12 cellular contexts compared by ENCODE assay signal in genomic region chr17:76672892-76673291, GRCh38. TPM values are rescaled to one million over a fixed set of nuclear protein-coding genes. Genes with fewer than 3 reads are reported as not detected.
DNase-seq lines count a peak whose midpoint lies in the region; ATAC-seq, FAIRE-seq and TF ChIP-seq lines count a peak whose summit lies in the region.
"Had no signal": no experiment of that assay in that cellular context is flagged by ENCODE, and none has a peak within 500 bp of the region (broad histone marks: within the 10 kb centered on the region; RNA-seq: fewer than 3 reads in every experiment).

No MANE protein-coding gene starts in this region.

- H3K9me3 ChIP-seq in left ventricle myocardium inferior (replicated peaks) (no peaks in the 10 kb centered on the region), T-helper 17 cell (ENCODE audit: control insufficient read depth, low read length, poor library complexity, severe bottlenecking) (no peaks in the 10 kb centered on the region), keratinocyte (ENCODE audit: control insufficient read depth, low read depth, low read length) (no peaks in the 10 kb centered on the region)
- H3K9me3 ChIP-seq: neutrophil, upper lobe of right lung had no signal

- H3K27me3 ChIP-seq in left ventricle myocardium inferior (ENCODE audit: low read depth) (no peaks in the 10 kb centered on the region), keratinocyte (ENCODE audit: control insufficient read depth, extremely low read depth, insufficient read depth, low read length) (no peaks in the 10 kb centered on the region)
- H3K27me3 ChIP-seq: neutrophil, upper lobe of right lung had no signal

- H3K4me1 ChIP-seq in left ventricle myocardium inferior (peaks cover 26% of the 10 kb centered on the region), keratinocyte (ENCODE audit: control insufficient read depth, extremely low read depth, insufficient read depth, low read length) (peaks cover 21% of the 10 kb centered on the region)

- H3K27ac Mint-ChIP-seq in T-helper 17 cell = peak overlapping the region; percentile 95

- H4K20me1 ChIP-seq in keratinocyte (ENCODE audit: control insufficient read depth, extremely low read depth, insufficient read depth, low read length) = no peaks in the 10 kb centered on the region

- H3K4me3 Mint-ChIP-seq in T-helper 17 cell = no peak overlapping the region

- H3K9me1 ChIP-seq in keratinocyte (ENCODE audit: control insufficient read depth, extremely low read depth, insufficient read depth, low read length) = no peaks in the 10 kb centered on the region

- H3K4me2 ChIP-seq in keratinocyte (ENCODE audit: control insufficient read depth, extremely low read depth, insufficient read depth, low read depth, low read length) = peak overlapping the region; percentile 71

- H3K27ac ChIP-seq in left ventricle myocardium inferior (replicated peaks) (peak overlapping the region; percentile 93), keratinocyte (ENCODE audit: control insufficient read depth, insufficient read depth, low read length) (no peak overlapping the region)

- peaks cover 15% of the 10 kb centered on the region for H3K4me1 Mint-ChIP-seq in T-helper 17 cell

- no peak overlapping the region for H3K9ac ChIP-seq in keratinocyte (ENCODE audit: control insufficient read depth, extremely low read depth, insufficient read depth, low read length)

- ATAC-seq in left ventricle myocardium superior (no peak), T-helper 17 cell (no peak), GM21381 (IDR thresholded peaks at IDR 0.05; ENCODE audit: unreplicated experiment) (no peak), HG03108 (IDR thresholded peaks at IDR 0.05; ENCODE audit: unreplicated experiment) (no peak)
- ATAC-seq: upper lobe of right lung had no signal

- FAIRE-seq in keratinocyte (lab: Jason Lieb, UNC) = no peak
- FAIRE-seq: bronchial epithelial cell, islet of Langerhans had no signal

- no peak for DNase-seq in left ventricle myocardium inferior
- no peak for DNase-seq in left ventricle myocardium superior
- DNase-seq in T-helper 17 cell = no peak
- no peak for DNase-seq in keratinocyte (ENCODE audit: low read depth, low spot score)
- no peak for DNase-seq in NOMO-1 (lab: John Stamatoyannopoulos, UW; ENCODE audit: unreplicated experiment in 2 of 2)
- DNase-seq in stimulated activated CD4-positive, alpha-beta T cell treated with anti-CD3 and anti-CD28 coated beads, Interleukin-4, amount 100 ng/mL, for 4 hours = no peak
- DNase-seq: upper lobe of right lung had no signal

- H3K4me3 ChIP-seq in left ventricle myocardium inferior = no peak overlapping the region
- H3K4me3 ChIP-seq in keratinocyte (ENCODE audit: control insufficient read depth in 2 of 3, extremely low read depth in 1 of 3, insufficient read depth in 2 of 3, low read depth in 1 of 3, low read length in 3 of 3) = no peak overlapping the region

- TF ChIP-seq CTCF in left ventricle myocardium inferior (IDR thresholded peaks at IDR 0.05; ENCODE audit: borderline replicate concordance) (no peak), keratinocyte (optimal IDR thresholded peaks at IDR 0.05 in 1 of 3, IDR thresholded peaks at IDR 0.05 in 1 of 3, conservative IDR thresholded peaks at IDR 0.05 in 1 of 3; ENCODE audit: extremely low read depth in 1 of 3, insufficient read depth in 2 of 3, low read length in 3 of 3) (no peak)

- H3K79me2 ChIP-seq in keratinocyte (ENCODE audit: control insufficient read depth, insufficient read depth, low read length) = no peaks in the 10 kb centered on the region

- H3K36me3 Mint-ChIP-seq in T-helper 17 cell (ENCODE audit: low read depth) = no peaks in the 10 kb centered on the region

- H3K27me3 Mint-ChIP-seq in T-helper 17 cell = no peaks in the 10 kb centered on the region

- dilution Hi-C loops in keratinocyte (cut with MboI; ENCODE audit: extremely low pct_ligation_motif_present, low sequenced_read_pairs) = no loop called here

- no peak overlapping the region for H2AFZ ChIP-seq in keratinocyte (ENCODE audit: control insufficient read depth, low read length)

- intact Hi-C loops in left ventricle myocardium inferior (cut with micrococcal nuclease) (loop anchor here (10.0 kb wide), 2 partner anchors 52 to 148 kb away; partner anchors contain the start of genes JMJD6 and METTL23), left ventricle myocardium superior (cut with micrococcal nuclease) (no loop called here)

- peaks cover 24% of the 10 kb centered on the region for H3K36me3 ChIP-seq in left ventricle myocardium inferior
- H3K36me3 ChIP-seq in keratinocyte (ENCODE audit: control insufficient read depth in 2 of 2, extremely low read depth in 1 of 2, insufficient read depth in 2 of 2, low read length in 2 of 2) = no peaks in the 10 kb centered on the region
- H3K36me3 ChIP-seq: neutrophil had no signal

RNA-seq across cellular contexts. Expression of gene ST6GALNAC1, which starts 29.3 kb away (rescaled TPM):
- 3.1 TPM for total RNA-seq in left ventricle myocardium inferior
- total RNA-seq in left ventricle myocardium superior = 3.8 TPM
- 1 to 10 TPM; 4.1 to 8.4 TPM for total RNA-seq in T-helper 17 cell
- 0.28 to 0.84 TPM (median 0.46 TPM) in 3 replicates for polyA plus RNA-seq in keratinocyte
- 0.29 TPM for polyA plus RNA-seq in keratinocyte (2011; ENCODE audit: low read depth)
- 0.16 and 0.41 TPM in 2 replicates for polyA plus RNA-seq in keratinocyte (2011; cell fraction: cytosol; rRNA removed)
- 0.44 and 0.76 TPM in 2 replicates for polyA plus RNA-seq in keratinocyte (2011; cell fraction: nucleus; rRNA removed)
- polyA plus RNA-seq in keratinocyte (2012; ENCODE audit: low replicate concordance) = 0.32 and 0.45 TPM in 2 replicates
- polyA minus RNA-seq in keratinocyte = 0.33 to 0.86 TPM (median 0.36 TPM) in 3 replicates
- polyA minus RNA-seq in keratinocyte (2011; cell fraction: cytosol; rRNA and poly(A)+ RNA removed) = not detected
- 0.63 and 1.1 TPM in 2 replicates for polyA minus RNA-seq in keratinocyte (2011; cell fraction: nucleus; rRNA and poly(A)+ RNA removed)

RNA-seq across cellular contexts. Expression of gene MXRA7, which starts 37.9 kb away (rescaled TPM):
- 411 TPM for total RNA-seq in left ventricle myocardium inferior
- total RNA-seq in left ventricle myocardium superior = 364 TPM
- 1 to 10 TPM; 5.7 to 8.0 TPM for total RNA-seq in T-helper 17 cell
- polyA plus RNA-seq in keratinocyte = 113 to 118 TPM (median 114 TPM) in 3 replicates
- 33.4 TPM for polyA plus RNA-seq in keratinocyte (2011; ENCODE audit: low read depth)
- polyA plus RNA-seq in keratinocyte (2011; cell fraction: cytosol; rRNA removed) = 123 and 172 TPM in 2 replicates
- polyA plus RNA-seq in keratinocyte (2011; cell fraction: nucleus; rRNA removed) = 70.8 and 71.4 TPM in 2 replicates
- polyA plus RNA-seq in keratinocyte (2012; ENCODE audit: low replicate concordance) = 85.9 and 96.7 TPM in 2 replicates
- 64.9 to 161 TPM (median 87.3 TPM) in 3 replicates for polyA minus RNA-seq in keratinocyte
- polyA minus RNA-seq in keratinocyte (2011; cell fraction: cytosol; rRNA and poly(A)+ RNA removed) = 82.7 TPM
- 21.7 and 52.1 TPM in 2 replicates for polyA minus RNA-seq in keratinocyte (2011; cell fraction: nucleus; rRNA and poly(A)+ RNA removed)

RNA-seq across cellular contexts. Expression of gene JMJD6, which starts 53.5 kb away (rescaled TPM):
- total RNA-seq in left ventricle myocardium inferior = 65.2 TPM
- 68.6 TPM for total RNA-seq in left ventricle myocardium superior
- total RNA-seq in T-helper 17 cell = 100 to 1,000 TPM; 124 to 137 TPM
- polyA plus RNA-seq in keratinocyte = 11.0 to 14.6 TPM (median 12.0 TPM) in 3 replicates
- 27.7 TPM for polyA plus RNA-seq in keratinocyte (2011; ENCODE audit: low read depth)
- 8.1 and 10.9 TPM in 2 replicates for polyA plus RNA-seq in keratinocyte (2011; cell fraction: cytosol; rRNA removed)
- 19.0 and 23.1 TPM in 2 replicates for polyA plus RNA-seq in keratinocyte (2011; cell fraction: nucleus; rRNA removed)
- 28.4 and 34.2 TPM in 2 replicates for polyA plus RNA-seq in keratinocyte (2012; ENCODE audit: low replicate concordance)
- 4.6 to 20.5 TPM (median 6.6 TPM) in 3 replicates for polyA minus RNA-seq in keratinocyte
- 10.4 TPM for polyA minus RNA-seq in keratinocyte (2011; cell fraction: cytosol; rRNA and poly(A)+ RNA removed)
- polyA minus RNA-seq in keratinocyte (2011; cell fraction: nucleus; rRNA and poly(A)+ RNA removed) = 4.7 and 8.1 TPM in 2 replicates

RNA-seq across cellular contexts. Expression of gene METTL23, which starts 53.7 kb away (rescaled TPM):
- total RNA-seq in left ventricle myocardium inferior (21.0 TPM), left ventricle myocardium superior (21.0 TPM), T-helper 17 cell (10 to 100 TPM; 35.1 to 36.2 TPM)
- polyA plus RNA-seq in keratinocyte = 32.3 to 48.3 TPM (median 37.6 TPM) in 3 replicates
- polyA plus RNA-seq in keratinocyte (2011; ENCODE audit: low read depth) = 25.5 TPM
- 29.6 and 46.7 TPM in 2 replicates for polyA plus RNA-seq in keratinocyte (2011; cell fraction: cytosol; rRNA removed)
- 33.2 and 35.7 TPM in 2 replicates for polyA plus RNA-seq in keratinocyte (2011; cell fraction: nucleus; rRNA removed)
- 26.7 and 26.9 TPM in 2 replicates for polyA plus RNA-seq in keratinocyte (2012; ENCODE audit: low replicate concordance)
- 5.5 to 22.8 TPM (median 12.5 TPM) in 3 replicates for polyA minus RNA-seq in keratinocyte
- polyA minus RNA-seq in keratinocyte (2011; cell fraction: cytosol; rRNA and poly(A)+ RNA removed) = 13.2 TPM
- polyA minus RNA-seq in keratinocyte (2011; cell fraction: nucleus; rRNA and poly(A)+ RNA removed) = 7.7 and 11.8 TPM in 2 replicates

Comparison
In these comparisons a context has a peak if more than half of its experiments do, and no peak if none do; other contexts are left out.
1. RNA of gene MXRA7, which starts 37.9 kb away (total RNA-seq): 411 TPM in left ventricle myocardium inferior (single experiment) and 364 TPM in left ventricle myocardium superior (single experiment); 5.7 to 8.0 TPM in T-helper 17 cell; every median in the first group is over 10 times any median in the second.